8 cellular contexts compared by ENCODE assay signal in genomic region chr17:2179615-2180295, GRCh38.
DNase-seq lines count a peak whose midpoint lies in the region; ATAC-seq and TF ChIP-seq lines count a peak whose summit lies in the region.

No MANE protein-coding gene starts in this region.

- H3K4me1 ChIP-seq in A673 (ENCODE audit: insufficient read depth, low read length, poor library complexity, severe bottlenecking) (peaks cover 35% of the 10 kb centered on the region), duodenal mucosa (ENCODE audit: control insufficient read depth in 1 of 2, insufficient read depth in 2 of 2, low read length in 2 of 2) (peaks cover 49 to 55% of the 10 kb centered on the region in 2 donors), mucosa of rectum (ENCODE audit: control insufficient read depth in 2 of 2, insufficient read depth in 2 of 2, low read length in 2 of 2) (peaks cover 16 to 37% of the 10 kb centered on the region in 2 donors)

- H3K9me3 ChIP-seq in A673 (ENCODE audit: low read depth, low read length, poor library complexity, severe bottlenecking) = no peaks in the 10 kb centered on the region
- H3K9me3 ChIP-seq in duodenal mucosa (ENCODE audit: control insufficient read depth in 1 of 2, low read length in 2 of 2) = no peaks in the 10 kb centered on the region
- no peaks in the 10 kb centered on the region for H3K9me3 ChIP-seq in mucosa of rectum (ENCODE audit: control insufficient read depth in 2 of 2, low read length in 2 of 2)

- H3K27me3 ChIP-seq in A673 (replicated peaks; ENCODE audit: insufficient read depth, low read depth, low read length, poor library complexity) = no peaks in the 10 kb centered on the region
- H3K27me3 ChIP-seq in duodenal mucosa (ENCODE audit: control insufficient read depth in 1 of 2, insufficient read depth in 2 of 2, low read length in 2 of 2) = no peaks in the 10 kb centered on the region
- no peaks in the 10 kb centered on the region for H3K27me3 ChIP-seq in mucosa of rectum (ENCODE audit: control insufficient read depth in 2 of 2, insufficient read depth in 2 of 2, low read length in 2 of 2)

- DNase-seq in A673 (ENCODE audit: low spot score) (peak; percentile 91), NCI-H2081 treated with DMSO at 0.1 percent for 48 hours (lab: John Stamatoyannopoulos, UW) (peak; percentile 3)
- DNase-seq in activated CD4-positive, alpha-beta T cell treated with anti-CD3 and anti-CD28 coated beads, Interleukin-2, amount 50 U/mL, for 1 hour = no peak
- DNase-seq in activated naive CD4-positive, alpha-beta T cell treated with anti-CD3 and anti-CD28 coated beads, Interleukin-2, amount 50 U/mL, for 16 hours = no peak

- POLR2A ChIA-PET in A673 (lab: Charles Lee; ENCODE audit: low non-redundant PET) = interaction anchor here (0.6 kb wide), 2 partner anchors 51 to 228 kb away, joined by 3 to 8 read pairs; no protein-coding TSS in a partner anchor

- no peak for TF ChIP-seq CTCF in A673 (conservative IDR thresholded peaks at IDR 0.05; ENCODE audit: low read depth, low read length)

- CTCF ChIA-PET in A673 (lab: Charles Lee) = interaction anchor here (0.7 to 1.0 kb wide), 2 partner anchors 52 to 125 kb away, joined by 4 to 5 read pairs; no protein-coding TSS in a partner anchor

- H3K27ac ChIP-seq in A673 (ENCODE audit: low read depth, low read length, poor library complexity, severe bottlenecking) (no peak overlapping the region), duodenal mucosa (ENCODE audit: low read depth, low read length) (peak overlapping the region; percentile 68), mucosa of rectum (ENCODE audit: low read depth in 2 of 2, low read length in 2 of 2) (peak overlapping the region; percentile 67 to 80)

- no peak overlapping the region for H3K4me3 ChIP-seq in A673 (ENCODE audit: low read depth, low read length, poor library complexity, severe bottlenecking)
- H3K4me3 ChIP-seq in duodenal mucosa (ENCODE audit: low read depth in 1 of 2, low read length in 2 of 2) = no peak overlapping the region
- H3K4me3 ChIP-seq in mucosa of rectum (ENCODE audit: low read length in 2 of 2) = no peak overlapping the region

- H3K9ac ChIP-seq in duodenal mucosa (ENCODE audit: low read depth in 1 of 2, low read length in 2 of 2) = peak overlapping the region in 1 of 2 donors; percentile 27
- no peak overlapping the region for H3K9ac ChIP-seq in mucosa of rectum (ENCODE audit: low read depth in 1 of 2, low read length in 2 of 2)

- H3K36me3 ChIP-seq in A673 (ENCODE audit: insufficient read depth, low read length, poor library complexity, severe bottlenecking) (no peaks in the 10 kb centered on the region), duodenal mucosa (ENCODE audit: control insufficient read depth in 1 of 2, insufficient read depth in 2 of 2, low read length in 2 of 2) (peaks cover 2 to 43% of the 10 kb centered on the region in 2 donors), mucosa of rectum (ENCODE audit: control insufficient read depth in 2 of 2, insufficient read depth in 2 of 2, low read length in 2 of 2) (peaks cover 15 to 22% of the 10 kb centered on the region in 2 donors)

- ATAC-seq in HG03378 (IDR thresholded peaks at IDR 0.05; ENCODE audit: unreplicated experiment) = no peak
- ATAC-seq in GM21717 (IDR thresholded peaks at IDR 0.05; ENCODE audit: unreplicated experiment) = no peak

- intact Hi-C loops in A673 (cut with micrococcal nuclease; ENCODE audit: unreplicated experiment) = no loop called here

- no TSS peak for BruUV-seq in A673 (replicated peaks; lab: Mats Ljungman, UMichigan)

Comparison
In these comparisons a context has a peak if more than half of its experiments do, and no peak if none do; other contexts are left out.
1. DNase-seq: peak in A673 (single experiment) and NCI-H2081 treated with DMSO at 0.1 percent for 48 hours (single experiment); none in activated CD4-positive, alpha-beta T cell treated with anti-CD3 and anti-CD28 coated beads, Interleukin-2, amount 50 U/mL, for 1 hour (single experiment) and activated naive CD4-positive, alpha-beta T cell treated with anti-CD3 and anti-CD28 coated beads, Interleukin-2, amount 50 U/mL, for 16 hours (single experiment).